In genomic region chr9:112174965-112175795, GRCh38 we compare ENCODE assay signal across 8 cellular contexts. TPM values are rescaled to one million over a fixed set of nuclear protein-coding genes. Genes with fewer than 3 reads are reported as not detected.
DNase-seq lines count a peak whose midpoint lies in the region; ATAC-seq, FAIRE-seq and TF ChIP-seq lines count a peak whose summit lies in the region.

Gene SUSD1, minus strand, starts transcription at chr9:112175297. Its CDS starts 62 bp downstream, at chr9:112175235.

- peaks cover 18% of the 10 kb centered on the region for H3K4me1 ChIP-seq in lower lobe of right lung
- peaks cover 3 to 23% (median 16%) of the 10 kb centered on the region in 5 donors for H3K4me1 ChIP-seq in subcutaneous abdominal adipose tissue (ENCODE audit: control insufficient read depth in 5 of 5, insufficient read depth in 5 of 5, low read length in 5 of 5)

- FAIRE-seq in RCC 7860 (lab: Jason Lieb, UNC): no peak

- peak within 1 kb of the TSS in 4 of 5 donors; percentile 25 to 75 (median 57) for H3K9ac ChIP-seq in subcutaneous abdominal adipose tissue (ENCODE audit: low read length in 5 of 5)

- peak; percentile 27 for ATAC-seq in GM19468 (IDR thresholded peaks at IDR 0.05; ENCODE audit: extremely low read depth, unreplicated experiment)
- peak; percentile 25 for ATAC-seq in HG03558 (IDR thresholded peaks at IDR 0.05; ENCODE audit: extremely low read depth, unreplicated experiment)
- ATAC-seq in lower lobe of right lung: peak; percentile 71 to 78

- peak; percentile 42 for DNase-seq in GDM1 (lab: John Stamatoyannopoulos, UW)
- peak; percentile 31 for DNase-seq in T-helper 9 cell
- peak; percentile 34 for DNase-seq in dermis blood vessel endothelial cell
- peak; percentile 74 for DNase-seq in lower lobe of right lung
- no peak for DNase-seq in RCC 7860 (ENCODE audit: low spot score)

- H3K4me3 ChIP-seq in lower lobe of right lung (peak within 1 kb of the TSS; percentile 69), subcutaneous abdominal adipose tissue (ENCODE audit: low read depth in 1 of 5, low read length in 5 of 5) (peak within 1 kb of the TSS; percentile 58 to 75 (median 68))

- no peaks in the 10 kb centered on the region for H3K9me3 ChIP-seq in lower lobe of right lung
- no peaks in the 10 kb centered on the region for H3K9me3 ChIP-seq in subcutaneous abdominal adipose tissue (ENCODE audit: control insufficient read depth in 5 of 5, low read length in 5 of 5)

- intact Hi-C loops in lower lobe of right lung (cut with DNase I): no loop called here

- TF ChIP-seq CTCF in lower lobe of right lung (IDR thresholded peaks at IDR 0.05): peak; percentile 6

- no peaks in the 10 kb centered on the region for H3K27me3 ChIP-seq in lower lobe of right lung (ENCODE audit: low read depth)
- H3K27me3 ChIP-seq in subcutaneous abdominal adipose tissue (ENCODE audit: control insufficient read depth in 5 of 5, insufficient read depth in 4 of 5, low read length in 5 of 5): no peaks in the 10 kb centered on the region

- H3K27ac ChIP-seq in lower lobe of right lung: peak within 1 kb of the TSS; percentile 76
- no peak within 1 kb of the TSS for H3K27ac ChIP-seq in subcutaneous abdominal adipose tissue (ENCODE audit: low read depth, low read length)

- H3K36me3 ChIP-seq in lower lobe of right lung: no peaks in the 10 kb centered on the region
- H3K36me3 ChIP-seq in subcutaneous abdominal adipose tissue (ENCODE audit: control insufficient read depth in 5 of 5, insufficient read depth in 5 of 5, low read length in 5 of 5): no peaks in the 10 kb centered on the region

RNA-seq across cellular contexts. Expression of gene SUSD1, which starts in this region (rescaled TPM):
- 47.6 and 59.6 TPM in 2 replicates for total RNA-seq in dermis blood vessel endothelial cell
- 49.4 TPM for total RNA-seq in lower lobe of right lung
